In genomic region chr13:48506092-48506701, GRCh38 we compare ENCODE assay signal across 9 cellular contexts. TPM values are rescaled to one million over a fixed set of nuclear protein-coding genes. Genes with fewer than 3 reads are reported as not detected.
DNase-seq lines count a peak whose midpoint lies in the region; ATAC-seq, FAIRE-seq and TF ChIP-seq lines count a peak whose summit lies in the region.
"Had no signal": no experiment of that assay in that cellular context is flagged by ENCODE, and none has a peak within 500 bp of the region (broad histone marks: within the 10 kb centered on the region; RNA-seq: fewer than 3 reads in every experiment).

No MANE protein-coding gene starts in this region.

- POLR2A ChIA-PET in HepG2 (lab: Yijun Ruan, JAX), result no interaction called here

- 86% methylated on average over 14 of the region's 14 CpGs for WGBS in liver
- 85% methylated on average over 14 of the region's 14 CpGs for WGBS in HepG2 (ENCODE audit: low lambda C conversion rate)
- WGBS in testis, 2 donors, result 69 to 77% methylated on average over 14 of the region's 14 CpGs

- TF ChIP-seq RAD21 in liver (IDR thresholded peaks at IDR 0.05), result no peak
- TF ChIP-seq RAD21 in HepG2 (CRISPR knock-in tag; IDR thresholded peaks at IDR 0.05), result no peak

- no peak overlapping the region for H2AFZ ChIP-seq in HepG2 (ENCODE audit: low read length)
- peak overlapping the region; percentile 0 for H2AFZ ChIP-seq in fibroblast of lung (ENCODE audit: low read length)

- H3K9ac ChIP-seq in liver (ENCODE audit: low read depth in 1 of 2, low read length in 2 of 2), result no peak overlapping the region
- H3K9ac ChIP-seq in HepG2 (ENCODE audit: insufficient read depth, low read depth, low read length), result no peak overlapping the region
- no peak overlapping the region for H3K9ac ChIP-seq in fibroblast of lung (ENCODE audit: insufficient read depth, low read length)

- H3K27ac ChIP-seq in liver (ENCODE audit: low read depth in 1 of 2, low read length in 2 of 2) (peak overlapping the region; percentile 16 to 48), HepG2 (ENCODE audit: extremely low read length, insufficient read depth, low read length) (no peak overlapping the region), KOPT-K1 (ENCODE audit: low read depth, low read length, poor library complexity, severe bottlenecking) (peak overlapping the region; percentile 100), fibroblast of lung (ENCODE audit: insufficient read depth, low read length) (peak overlapping the region; percentile 26), testis (peak overlapping the region; percentile 54 to 58)

- no TSS peak for BruUV-seq in HepG2 (replicated peaks; lab: Mats Ljungman, UMichigan)

- no peak for FAIRE-seq in HepG2 (lab: Jason Lieb, UNC)
- FAIRE-seq: TTC549 had no signal

- H3K4me1 ChIP-seq in liver (ENCODE audit: control insufficient read depth in 4 of 4, insufficient read depth in 4 of 4, low read length in 3 of 4) (peaks cover 0 to 2% (median 0%) of the 10 kb centered on the region in 4 donors), HepG2 (ENCODE audit: insufficient read depth, low read length) (no peaks in the 10 kb centered on the region), fibroblast of lung (ENCODE audit: control insufficient read depth, extremely low read depth, insufficient read depth, low read length) (peaks cover 2% of the 10 kb centered on the region), testis (no peaks in the 10 kb centered on the region)

- H3K36me3 ChIP-seq in liver (ENCODE audit: control insufficient read depth in 4 of 4, insufficient read depth in 3 of 4, low read depth in 1 of 4, low read length in 3 of 4), result peaks cover 0 to 3% (median 1%) of the 10 kb centered on the region in 4 donors
- H3K36me3 ChIP-seq in HepG2 (replicated peaks in 1 of 2; ENCODE audit: control insufficient read depth in 1 of 2, insufficient read depth in 2 of 2, low read length in 2 of 2), result no peaks in the 10 kb centered on the region
- H3K36me3 ChIP-seq in KOPT-K1 (ENCODE audit: insufficient read depth, low read length), result peaks cover 29% of the 10 kb centered on the region
- H3K36me3 ChIP-seq in fibroblast of lung (ENCODE audit: control insufficient read depth, insufficient read depth, low read length), result peaks cover 1% of the 10 kb centered on the region
- peaks cover 3% of the 10 kb centered on the region for H3K36me3 ChIP-seq in testis (ENCODE audit: low read depth, missing control alignments)

- no peaks in the 10 kb centered on the region for H4K20me1 ChIP-seq in HepG2 (ENCODE audit: insufficient read depth, low read length)
- no peaks in the 10 kb centered on the region for H4K20me1 ChIP-seq in fibroblast of lung (ENCODE audit: control insufficient read depth, extremely low read depth, insufficient read depth, low read length)

- TF ChIP-seq EP300 in HepG2 (IDR thresholded peaks at IDR 0.05; ENCODE audit: low read depth in 2 of 2, low read length in 2 of 2) (no peak), HepG2 (CRISPR knock-in tag; IDR thresholded peaks at IDR 0.05; ENCODE audit: borderline replicate concordance) (no peak)

- intact Hi-C loops in HepG2 (cut with micrococcal nuclease; ENCODE audit: unreplicated experiment), result no loop called here
- intact Hi-C loops in testis (cut with DNase I; ENCODE audit: low total_unique reads), result no loop called here

- H3K27me3 ChIP-seq in liver (ENCODE audit: control insufficient read depth in 4 of 4, insufficient read depth in 4 of 4, low read length in 3 of 4), result no peaks in the 10 kb centered on the region
- no peaks in the 10 kb centered on the region; a peak in 1 of 5 replicates for H3K27me3 ChIP-seq in HepG2 (ENCODE audit: control insufficient read depth in 1 of 2, insufficient read depth in 2 of 2, low read length in 2 of 2)
- no peaks in the 10 kb centered on the region for H3K27me3 ChIP-seq in fibroblast of lung (ENCODE audit: control insufficient read depth, insufficient read depth, low read length)
- no peaks in the 10 kb centered on the region for H3K27me3 ChIP-seq in testis

- TF ChIP-seq POLR2A in HepG2 (IDR thresholded peaks at IDR 0.05; ENCODE audit: insufficient read depth in 1 of 2, low read depth in 2 of 2, low read length in 2 of 2) (no peak), testis (IDR thresholded peaks at IDR 0.05) (no peak)

- CTCF ChIA-PET in HepG2 (lab: Yijun Ruan, JAX; ENCODE audit: low intra/inter-chr PET ratio, low total read pairs), result no interaction called here

- DNase-seq in HepG2 (ENCODE audit: low spot score) (no peak), fibroblast of lung (ENCODE audit: low read depth in 2 of 2) (no peak), testis (no peak), activated gamma-delta T cell treated with Interleukin-2 at 50 U/mL for 16 hours (no peak), medulla oblongata (ENCODE audit: extremely low spot score) (no peak), KG1 (lab: John Stamatoyannopoulos, UW) (no peak)

- H3K4me2 ChIP-seq in HepG2 (ENCODE audit: low read depth, low read length) (no peak overlapping the region), fibroblast of lung (ENCODE audit: extremely low read depth, insufficient read depth, low read length) (no peak overlapping the region)

- H3K79me2 ChIP-seq in HepG2 (ENCODE audit: insufficient read depth, low read length) (no peaks in the 10 kb centered on the region), fibroblast of lung (ENCODE audit: control insufficient read depth, insufficient read depth, low read length) (no peaks in the 10 kb centered on the region)

- H3K4me3 ChIP-seq in liver (ENCODE audit: low read depth in 1 of 3, low read length in 3 of 3), result no peak overlapping the region
- H3K4me3 ChIP-seq in HepG2 (replicated peaks in 1 of 3; ENCODE audit: insufficient read depth in 1 of 3, low read depth in 2 of 3, low read length in 3 of 3), result no peak overlapping the region
- H3K4me3 ChIP-seq in fibroblast of lung (replicated peaks in 1 of 4; ENCODE audit: control extremely low read depth in 1 of 4, insufficient read depth in 1 of 4, low read depth in 3 of 4, low read length in 4 of 4), result no peak overlapping the region
- no peak overlapping the region for H3K4me3 ChIP-seq in testis

- ATAC-seq in HepG2, result no peak

- TF ChIP-seq CTCF in liver (IDR thresholded peaks at IDR 0.05; ENCODE audit: low read depth, low read length, missing input control) (no peak), HepG2 (CRISPR knock-in tag; IDR thresholded peaks at IDR 0.05) (no peak), fibroblast of lung (conservative IDR thresholded peaks at IDR 0.05 in 1 of 2, IDR thresholded peaks at IDR 0.05 in 1 of 2; ENCODE audit: low read depth in 1 of 2, low read length in 2 of 2) (no peak), testis (IDR thresholded peaks at IDR 0.05) (no peak)

- H3K9me3 ChIP-seq in liver (ENCODE audit: control insufficient read depth in 4 of 4, low read length in 3 of 4) (no peaks in the 10 kb centered on the region), HepG2 (ENCODE audit: low read length) (no peaks in the 10 kb centered on the region), KOPT-K1 (ENCODE audit: insufficient read depth, low read length, poor library complexity, severe bottlenecking) (no peaks in the 10 kb centered on the region), fibroblast of lung (ENCODE audit: control insufficient read depth, insufficient read depth, low read depth, low read length) (no peaks in the 10 kb centered on the region), testis (no peaks in the 10 kb centered on the region)

- in situ Hi-C loops in HepG2 (cut with HindIII; ENCODE audit: extremely low pct_ligation_motif_present, low pct_unique_long_range_greater_than_20kb), result no loop called here

TF ChIP-seq in liver, 16 proteins besides CTCF, POLR2A, EP300 and RAD21 (continues in another document):
- no peak for TF ChIP-seq HNF4G (IDR thresholded peaks at IDR 0.05)
- no peak for TF ChIP-seq HNF4A (conservative IDR thresholded peaks at IDR 0.05)
- TF ChIP-seq RXRA (IDR thresholded peaks at IDR 0.05), result no peak

TF ChIP-seq in HepG2, 621 proteins besides CTCF, POLR2A, EP300 and RAD21 (continues in another document):
- no peak for TF ChIP-seq SKI (IDR thresholded peaks at IDR 0.05; ENCODE audit: partially characterized antibody)
- TF ChIP-seq ZNF546 (CRISPR knock-in tag; conservative IDR thresholded peaks at IDR 0.05), result no peak
- TF ChIP-seq ZNF331 (CRISPR knock-in tag; IDR thresholded peaks at IDR 0.05), result no peak
- TF ChIP-seq ZEB1 (IDR thresholded peaks at IDR 0.05; ENCODE audit: insufficient replicate concordance, low read depth), result no peak
- TF ChIP-seq MTF2 (CRISPR knock-in tag; IDR thresholded peaks at IDR 0.05; ENCODE audit: borderline replicate concordance), result no peak
- no peak for TF ChIP-seq ZNF556 (CRISPR knock-in tag; IDR thresholded peaks at IDR 0.05; ENCODE audit: borderline replicate concordance)

RNA-seq across cellular contexts. Expression of gene RCBTB2, which starts 26.7 kb away (rescaled TPM):
- total RNA-seq in liver, result 1 to 10 TPM; 5.2 to 9.0 TPM
- 1 to 10 TPM; 4.1 to 5.6 TPM for polyA plus RNA-seq in liver
- 1.9 and 3.0 TPM in 2 replicates for total RNA-seq in HepG2 (2016; rRNA removed; fragmentation: Illumina TruSeq; extraction: Trizol)
- total RNA-seq in HepG2 (2016; cell fraction: cytosol; rRNA removed; fragmentation: Illumina TruSeq; extraction: Trizol; ENCODE audit: low read depth), result 0.26 and 0.40 TPM in 2 replicates
- 2.2 and 2.8 TPM in 2 replicates for total RNA-seq in HepG2 (2016; cell fraction: insoluble cytoplasmic fraction; rRNA removed; fragmentation: Illumina TruSeq; extraction: Trizol)
- 0.86 and 1.1 TPM in 2 replicates for total RNA-seq in HepG2 (2016; cell fraction: membrane; rRNA removed; fragmentation: Illumina TruSeq; extraction: Trizol)
- 2.0 and 4.1 TPM in 2 replicates for total RNA-seq in HepG2 (2016; cell fraction: nucleus; rRNA removed; fragmentation: Illumina TruSeq; extraction: Trizol)
- polyA plus RNA-seq in HepG2 (2011; rRNA removed), result 1.8 and 2.7 TPM in 2 replicates
- 1.3 and 1.6 TPM in 2 replicates for polyA plus RNA-seq in HepG2 (2011; cell fraction: cytosol; rRNA removed)
- polyA plus RNA-seq in HepG2 (2011; cell fraction: nucleus; rRNA removed), result 1.8 and 2.5 TPM in 2 replicates
- polyA plus RNA-seq in HepG2 (2012), result 1.2 and 1.6 TPM in 2 replicates
- polyA plus RNA-seq in HepG2 (2016; cell fraction: cytosol; fragmentation: Illumina TruSeq; extraction: Trizol; ENCODE audit: low read depth), result 0.16 and 0.17 TPM in 2 replicates
- 2.0 and 2.2 TPM in 2 replicates for polyA plus RNA-seq in HepG2 (2016; cell fraction: insoluble cytoplasmic fraction; fragmentation: Illumina TruSeq; extraction: Trizol; ENCODE audit: low read depth)
- polyA plus RNA-seq in HepG2 (2016; cell fraction: membrane; fragmentation: Illumina TruSeq; extraction: Trizol; ENCODE audit: low read depth), result 0.30 and 0.35 TPM in 2 replicates
- polyA plus RNA-seq in HepG2 (2016; cell fraction: nucleus; fragmentation: Illumina TruSeq; extraction: Trizol; ENCODE audit: insufficient read depth, low read depth), result 3.2 and 3.5 TPM in 2 replicates
- 3.5 and 3.8 TPM in 2 replicates for polyA minus RNA-seq in HepG2 (2011; rRNA and poly(A)+ RNA removed; ENCODE audit: low replicate concordance)
- polyA minus RNA-seq in HepG2 (2011; cell fraction: cytosol; rRNA and poly(A)+ RNA removed), result 1.2 and 1.4 TPM in 2 replicates
- polyA minus RNA-seq in HepG2 (2011; cell fraction: nucleus; rRNA and poly(A)+ RNA removed), result 3.1 and 4.5 TPM in 2 replicates
- total RNA-seq in fibroblast of lung, result 6.9 and 8.4 TPM in 2 replicates
- 6.0 and 9.6 TPM in 2 replicates for polyA plus RNA-seq in fibroblast of lung
- 4.7 and 6.0 TPM in 2 replicates for polyA plus RNA-seq in fibroblast of lung (2012)
- polyA minus RNA-seq in fibroblast of lung (ENCODE audit: low replicate concordance), result 1.7 and 2.4 TPM in 2 replicates
- 10 to 100 TPM in 1 of 2 donors, 1 to 10 TPM in 1; 10.0 to 12.2 TPM for total RNA-seq in testis
- polyA plus RNA-seq in testis (ENCODE audit: insufficient read depth, low read depth, low replicate concordance), result 15.6 TPM
